In the genomic region with DNA sequence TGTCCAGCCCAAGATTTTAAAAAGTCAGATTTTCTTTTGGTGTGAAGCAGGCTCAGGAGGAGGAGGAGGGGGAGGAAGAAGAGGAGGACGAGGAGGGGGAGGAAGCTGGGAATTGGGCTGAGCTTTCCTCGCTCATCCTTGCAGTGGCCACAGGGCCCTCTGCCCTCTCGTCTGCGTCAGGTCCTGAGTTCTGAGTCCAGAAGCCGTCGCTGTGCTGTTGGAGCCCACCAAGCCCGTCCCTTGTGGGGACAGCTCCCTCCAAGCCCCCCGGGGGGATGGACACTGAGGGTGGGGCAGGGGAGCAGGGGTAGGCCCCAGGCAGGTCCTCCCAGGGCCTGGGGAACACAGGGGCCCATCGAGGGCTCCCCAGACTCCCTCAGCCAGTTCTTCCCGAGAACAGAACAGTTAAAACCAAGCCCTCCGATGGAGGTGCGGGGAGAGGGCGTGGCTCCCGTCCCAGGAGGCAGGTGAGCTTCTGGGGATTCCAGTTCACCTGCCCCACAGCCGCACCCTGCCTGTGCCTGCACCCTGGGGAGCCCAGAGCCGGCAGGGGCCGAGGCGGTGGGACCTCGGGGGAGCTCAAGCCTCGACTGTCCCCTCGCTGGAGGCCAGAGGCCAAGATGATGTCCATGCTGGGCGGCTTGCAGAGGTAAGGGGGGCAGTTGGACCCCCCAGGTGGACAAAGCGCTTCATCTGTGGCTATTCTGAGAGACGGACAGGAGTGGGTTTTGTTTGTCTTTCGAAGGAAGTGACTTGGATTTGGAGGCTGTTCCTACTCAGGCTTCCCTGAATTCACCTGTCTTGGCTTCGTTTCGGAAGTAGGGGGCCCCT, we compare ENCODE assay signal across 2 cellular contexts.
TF ChIP-seq lines count a peak whose summit lies in the region.

Gene GAL3ST2, plus strand, starts transcription at position 487 of the 831 bp plus-strand sequence. Its CDS starts 134 bp downstream, at position 621.

TF ChIP-seq in GM12891, 5 proteins besides CTCF, POLR2A, EP300 and RAD21:
- TF ChIP-seq SPI1 (IDR thresholded peaks at IDR 0.05; ENCODE audit: low read depth, low read length) = no peak
- no peak for TF ChIP-seq POLR2AphosphoS5 (IDR thresholded peaks at IDR 0.05; ENCODE audit: low read depth, low read length)
- TF ChIP-seq TAF1 (IDR thresholded peaks at IDR 0.05; ENCODE audit: low read depth, low read length) = no peak
- no peak for TF ChIP-seq PAX5 (IDR thresholded peaks at IDR 0.05; ENCODE audit: insufficient read depth, low read length, severe bottlenecking)
- TF ChIP-seq POU2F2 (IDR thresholded peaks at IDR 0.05; ENCODE audit: low read depth, low read length) = no peak
TF ChIP-seq in GM12891: peak in this region for 0.

TF ChIP-seq in H1, 55 proteins besides CTCF, POLR2A, EP300 and RAD21:
- TF ChIP-seq CHD2 (IDR thresholded peaks at IDR 0.05; ENCODE audit: low read length) (no peak), CTBP2 (IDR thresholded peaks at IDR 0.05; ENCODE audit: borderline replicate concordance, insufficient read depth, insufficient read length, low read length) (no peak), BCL11A (IDR thresholded peaks at IDR 0.05; ENCODE audit: low read depth in 2 of 2, low read length in 2 of 2) (no peak), ASH2L (IDR thresholded peaks at IDR 0.05; ENCODE audit: low read length) (no peak), NRF1 (IDR thresholded peaks at IDR 0.05; ENCODE audit: low read depth, low read length) (no peak), SIRT6 (IDR thresholded peaks at IDR 0.05; ENCODE audit: low read length) (no peak), POLR2AphosphoS5 (IDR thresholded peaks at IDR 0.05; ENCODE audit: low read depth, low read length) (no peak), SRF (IDR thresholded peaks at IDR 0.05; ENCODE audit: low read depth, low read length) (no peak)
